In genomic region chr12:130973906-130974305, GRCh38 we compare ENCODE assay signal across 17 cellular contexts. TPM values are rescaled to one million over a fixed set of nuclear protein-coding genes. Genes with fewer than 3 reads are reported as not detected.
DNase-seq lines count a peak whose midpoint lies in the region; ATAC-seq and TF ChIP-seq lines count a peak whose summit lies in the region.
"Had no signal": no experiment of that assay in that cellular context is flagged by ENCODE, and none has a peak within 500 bp of the region (broad histone marks: within the 10 kb centered on the region; RNA-seq: fewer than 3 reads in every experiment).

No MANE protein-coding gene starts in this region.

- peak overlapping the region in 1 of 10 donors; percentile 9 for H3K27ac ChIP-seq in heart right ventricle
- H3K27ac ChIP-seq in BLaER1 treated with 17β-estradiol and CSF1 and Interleukin-3, amounts not matched to agents 10 nM and 100 nM = no peak overlapping the region
- H3K27ac ChIP-seq in upper lobe of right lung = no peak overlapping the region
- H3K27ac ChIP-seq: HL-60 had no signal

- no peaks in the 10 kb centered on the region for H3K9me3 ChIP-seq in heart right ventricle
- H3K9me3 ChIP-seq in BLaER1 treated with 17β-estradiol and CSF1 and Interleukin-3, amounts not matched to agents 10 nM and 100 nM (replicated peaks in 1 of 11) = peaks cover 0 to 9% (median 7%) of the 10 kb centered on the region in 11 experiments; a peak in 16 of 22 replicates
- H3K9me3 ChIP-seq in upper lobe of right lung = no peaks in the 10 kb centered on the region

- DNase-seq in cardiac septum (ENCODE audit: low spot score) (peak; percentile 44), heart right ventricle (no peak), mesenteric fat pad (ENCODE audit: low spot score) (peak; percentile 67), upper lobe of right lung (peak; percentile 35)
- DNase-seq: 8988T; AML-193; C1 segment of cervical spinal cord; Calu3; CD4-positive, alpha-beta T cell; DMS 273 treated with DMSO at 0.1 percent for 48 hours; DMS79; HCEC 1CT; HFFc6 had no signal

- intact Hi-C loops in cardiac septum (cut with DNase I) (no loop called here), heart right ventricle (cut with DNase I) (no loop called here), upper lobe of right lung (cut with DNase I) (no loop called here)

- H3K4me2 ChIP-seq in BLaER1 treated with 17β-estradiol and CSF1 and Interleukin-3, amounts not matched to agents 10 nM and 100 nM = peak overlapping the region; percentile 28 to 63 (median 44); a peak in 21 of 22 replicates

- H3K4me3 ChIP-seq in heart right ventricle (no peak overlapping the region), upper lobe of right lung (no peak overlapping the region)
- no peak overlapping the region for H3K4me3 ChIP-seq in BLaER1 treated with 17β-estradiol and CSF1 and Interleukin-3, amounts not matched to agents 10 nM and 100 nM

- H3K4me1 ChIP-seq in heart right ventricle (peaks cover 0 to 15% (median 0%) of the 10 kb centered on the region in 9 donors), upper lobe of right lung (no peaks in the 10 kb centered on the region)
- peaks cover 44 to 65% (median 54%) of the 10 kb centered on the region in 10 experiments for H3K4me1 ChIP-seq in BLaER1 treated with 17β-estradiol and CSF1 and Interleukin-3, amounts not matched to agents 10 nM and 100 nM

- H3K9ac ChIP-seq in BLaER1 treated with 17β-estradiol and CSF1 and Interleukin-3, amounts not matched to agents 10 nM and 100 nM = no peak overlapping the region

- TF ChIP-seq CTCF in heart right ventricle (IDR thresholded peaks at IDR 0.05) (no peak), upper lobe of right lung (IDR thresholded peaks at IDR 0.05) (no peak)

- WGBS in heart right ventricle, 2 donors = 85 to 86% methylated on average over 10 of the region's 10 CpGs

- no peak for ATAC-seq in heart right ventricle
- ATAC-seq in upper lobe of right lung = no peak
- no peak for ATAC-seq in GM21576 (IDR thresholded peaks at IDR 0.05; ENCODE audit: unreplicated experiment)
- ATAC-seq in HG02884 (IDR thresholded peaks at IDR 0.05; ENCODE audit: unreplicated experiment) = no peak

- no peaks in the 10 kb centered on the region for H4K20me1 ChIP-seq in BLaER1 treated with 17β-estradiol and CSF1 and Interleukin-3, amounts not matched to agents 10 nM and 100 nM

- H3K36me3 ChIP-seq in heart right ventricle (peaks cover 0 to 82% (median 0%) of the 10 kb centered on the region in 9 donors), upper lobe of right lung (peaks cover 45% of the 10 kb centered on the region)
- no peaks in the 10 kb centered on the region for H3K36me3 ChIP-seq in BLaER1 treated with 17β-estradiol and CSF1 and Interleukin-3, amounts not matched to agents 10 nM and 100 nM

- H3K27me3 ChIP-seq in heart right ventricle (no peaks in the 10 kb centered on the region), upper lobe of right lung (no peaks in the 10 kb centered on the region)
- H3K27me3 ChIP-seq in BLaER1 treated with 17β-estradiol and CSF1 and Interleukin-3, amounts not matched to agents 10 nM and 100 nM = no peaks in the 10 kb centered on the region

RNA-seq across cellular contexts. Expression of gene ADGRD1, which starts 20.2 kb away (rescaled TPM):
- 54.6 TPM for total RNA-seq in cardiac septum
- 100 to 1,000 TPM in 2 of 10 donors, 10 to 100 TPM in 8; 29.7 to 157 (median 72.6) TPM for total RNA-seq in heart right ventricle
- 10 to 100 TPM; 16.8 to 35.0 TPM for polyA plus RNA-seq in heart right ventricle
- total RNA-seq in mesenteric fat pad = 28.5 TPM
- 113 TPM for total RNA-seq in upper lobe of right lung
- total RNA-seq: Calu3, HFFc6 had no signal

Comparison
In these comparisons a context has a peak if more than half of its experiments do, and no peak if none do; other contexts are left out.
1. DNase-seq: peak in cardiac septum (single experiment), mesenteric fat pad (single experiment) and upper lobe of right lung (single experiment); none in heart right ventricle (0 of 2).